Comparison of ENCODE assay signal across 8 cellular contexts in genomic region chr12:11171145-11171952, GRCh38. TPM values are rescaled to one million over a fixed set of nuclear protein-coding genes. Genes with fewer than 3 reads are reported as not detected.
DNase-seq lines count a peak whose midpoint lies in the region; ATAC-seq lines count a peak whose summit lies in the region.

TSS of gene SMIM10L1 (plus strand) at chr12:11171194. CDS start at chr12:11171357, 163 bp downstream.

- H3K9me3 Mint-ChIP-seq in dendritic cell treated with granulocyte-macrophage colony-stimulating factor and Interleukin-4, amounts not matched to agents 40 ng/mL and 50 ng/mL, for 4 days = no peaks in the 10 kb centered on the region

- DNase-seq in CD1c-positive myeloid dendritic cell (ENCODE audit: extremely low spot score) (peak; percentile 96), NCI-H748 treated with DMSO at 0.1 percent for 48 hours (lab: John Stamatoyannopoulos, UW) (peak; percentile 75), left lobe of liver (ENCODE audit: low spot score) (peak; percentile 92)
- DNase-seq in activated CD4-positive, alpha-beta T cell treated with anti-CD3 and anti-CD28 coated beads, Interleukin-2, amount 50 U/mL, for 4 hours = peak; percentile 82 to 85
- peak; percentile 86 to 89 for DNase-seq in stimulated activated CD4-positive, alpha-beta T cell treated with anti-CD3 and anti-CD28 coated beads, Interleukin-2, amount 100 ng/mL, for 24 hours

- H3K27me3 Mint-ChIP-seq in dendritic cell treated with granulocyte-macrophage colony-stimulating factor and Interleukin-4, amounts not matched to agents 40 ng/mL and 50 ng/mL, for 4 days = no peaks in the 10 kb centered on the region

- intact Hi-C loops in dendritic cell treated with granulocyte-macrophage colony-stimulating factor and Interleukin-4, amounts not matched to agents 40 ng/mL and 50 ng/mL, for 4 days (cut with micrococcal nuclease) = loop anchor here (1.0 kb wide), 1 partner anchor 315 kb away; no protein-coding TSS in a partner anchor

- peak within 1 kb of the TSS; percentile 100 for H3K27ac Mint-ChIP-seq in dendritic cell treated with granulocyte-macrophage colony-stimulating factor and Interleukin-4, amounts not matched to agents 40 ng/mL and 50 ng/mL, for 4 days

- peaks cover 46% of the 10 kb centered on the region for H3K4me1 Mint-ChIP-seq in dendritic cell treated with granulocyte-macrophage colony-stimulating factor and Interleukin-4, amounts not matched to agents 40 ng/mL and 50 ng/mL, for 4 days (ENCODE audit: low read depth)

- ATAC-seq in GM19397 (IDR thresholded peaks at IDR 0.05; ENCODE audit: unreplicated experiment) (peak; percentile 98), HG03565 (IDR thresholded peaks at IDR 0.05; ENCODE audit: unreplicated experiment) (peak; percentile 90), left lobe of liver (peak; percentile 99)

- peaks cover 26% of the 10 kb centered on the region for H3K36me3 Mint-ChIP-seq in dendritic cell treated with granulocyte-macrophage colony-stimulating factor and Interleukin-4, amounts not matched to agents 40 ng/mL and 50 ng/mL, for 4 days (ENCODE audit: low read depth)

- H3K4me3 Mint-ChIP-seq in dendritic cell treated with granulocyte-macrophage colony-stimulating factor and Interleukin-4, amounts not matched to agents 40 ng/mL and 50 ng/mL, for 4 days = peak within 1 kb of the TSS; percentile 99

RNA-seq across cellular contexts. Expression of gene SMIM10L1, which starts in this region (rescaled TPM):
- total RNA-seq in left lobe of liver = 6.4 TPM

Comparison
In these comparisons a context has a peak if more than half of its experiments do, and no peak if none do; other contexts are left out.
1. Peak in every context shown above with its lines: DNase-seq and ATAC-seq.